ENCODE assay signal across 8 cellular contexts in the genomic region with DNA sequence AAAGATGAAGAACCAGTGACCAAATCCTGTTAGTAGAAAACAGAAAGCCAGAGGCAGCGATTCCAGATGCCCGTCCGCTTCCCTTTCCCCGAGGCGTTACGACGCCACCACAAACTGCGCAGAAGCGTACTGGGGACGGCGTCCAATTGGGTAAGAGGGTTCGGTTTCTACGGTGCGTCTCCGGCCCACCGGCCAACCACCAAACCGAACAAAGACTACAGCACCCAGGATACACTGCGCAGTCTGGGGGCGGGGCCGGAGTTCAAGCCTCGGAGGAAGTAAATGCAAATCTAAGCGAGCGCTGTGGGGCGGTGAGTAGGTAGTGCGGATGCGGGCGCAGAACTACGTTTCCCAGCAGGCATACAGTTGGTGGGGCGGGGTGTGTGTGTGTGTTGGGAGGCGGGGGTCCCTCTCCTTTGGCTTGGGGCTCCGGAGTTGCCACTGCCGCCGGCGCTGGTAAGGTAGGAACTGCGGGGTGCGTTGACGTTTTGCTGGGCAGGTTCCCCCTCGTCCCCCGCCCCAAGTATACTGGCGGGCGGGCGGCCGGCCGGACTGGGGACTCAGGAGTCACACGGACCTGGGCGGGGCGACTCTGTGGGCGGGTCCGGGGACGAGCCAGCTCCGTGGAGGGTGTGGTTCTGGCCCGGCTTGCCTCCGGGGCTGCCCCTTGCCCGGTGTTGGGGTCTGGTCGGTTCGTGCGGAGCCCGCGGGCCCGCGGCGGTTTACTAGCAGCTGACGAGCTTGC. TPM values are rescaled to one million over a fixed set of nuclear protein-coding genes. Genes with fewer than 3 reads are reported as not detected.
A peak's percentile ranks its signal among the peaks of the same experiment; 100 is the strongest.
DNase-seq lines count a peak whose midpoint lies in the region; ATAC-seq and TF ChIP-seq lines count a peak whose summit lies in the region.

A gene with protein sequence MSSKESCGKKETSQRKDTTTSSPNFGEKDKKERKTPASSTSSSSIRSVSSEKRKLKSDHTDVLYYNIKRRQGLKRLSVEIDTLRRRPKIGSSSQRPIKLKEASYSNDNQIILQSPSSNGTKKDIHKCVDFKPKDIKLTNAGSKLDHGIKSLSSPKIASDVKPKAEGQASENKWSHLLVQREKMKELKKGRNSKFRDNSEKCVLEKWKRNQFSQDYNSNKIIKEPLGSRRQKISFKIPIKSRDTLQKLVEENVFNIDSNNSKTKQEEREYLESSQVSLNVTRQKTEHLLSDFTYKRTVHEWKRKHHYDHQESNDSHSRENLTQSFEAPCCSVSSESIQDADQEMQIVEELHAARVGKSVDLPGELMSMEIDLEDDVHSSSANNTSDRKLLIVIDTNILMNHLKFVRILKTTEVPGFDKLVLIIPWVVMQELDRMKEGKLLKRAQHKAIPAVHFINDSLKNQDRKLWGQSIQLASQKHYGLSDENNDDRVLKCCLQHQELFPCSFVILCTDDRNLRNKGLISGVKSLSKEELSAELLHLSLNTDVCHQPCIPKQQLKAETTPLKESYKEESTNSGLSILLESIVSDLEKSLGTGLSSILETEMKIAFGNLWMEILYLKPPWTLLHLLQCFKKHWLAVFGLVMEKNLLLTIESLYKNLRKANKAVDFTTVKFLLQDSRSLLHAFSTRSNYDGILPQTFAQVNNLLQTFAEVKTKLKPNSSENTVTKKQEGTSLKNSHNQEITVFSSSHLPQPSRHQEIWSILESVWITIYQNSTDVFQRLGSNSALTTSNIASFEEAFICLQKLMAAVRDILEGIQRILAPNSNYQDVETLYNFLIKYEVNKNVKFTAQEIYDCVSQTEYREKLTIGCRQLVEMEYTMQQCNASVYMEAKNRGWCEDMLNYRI (plus strand): TSS at position 314 of the 745 bp plus-strand sequence. CDS start 3,675 bp downstream, outside the sequence.
A gene with protein sequence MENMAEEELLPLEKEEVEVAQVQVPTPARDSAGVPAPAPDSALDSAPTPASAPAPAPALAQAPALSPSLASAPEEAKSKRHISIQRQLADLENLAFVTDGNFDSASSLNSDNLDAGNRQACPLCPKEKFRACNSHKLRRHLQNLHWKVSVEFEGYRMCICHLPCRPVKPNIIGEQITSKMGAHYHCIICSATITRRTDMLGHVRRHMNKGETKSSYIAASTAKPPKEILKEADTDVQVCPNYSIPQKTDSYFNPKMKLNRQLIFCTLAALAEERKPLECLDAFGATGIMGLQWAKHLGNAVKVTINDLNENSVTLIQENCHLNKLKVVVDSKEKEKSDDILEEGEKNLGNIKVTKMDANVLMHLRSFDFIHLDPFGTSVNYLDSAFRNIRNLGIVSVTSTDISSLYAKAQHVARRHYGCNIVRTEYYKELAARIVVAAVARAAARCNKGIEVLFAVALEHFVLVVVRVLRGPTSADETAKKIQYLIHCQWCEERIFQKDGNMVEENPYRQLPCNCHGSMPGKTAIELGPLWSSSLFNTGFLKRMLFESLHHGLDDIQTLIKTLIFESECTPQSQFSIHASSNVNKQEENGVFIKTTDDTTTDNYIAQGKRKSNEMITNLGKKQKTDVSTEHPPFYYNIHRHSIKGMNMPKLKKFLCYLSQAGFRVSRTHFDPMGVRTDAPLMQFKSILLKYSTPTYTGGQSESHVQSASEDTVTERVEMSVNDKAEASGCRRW (minus strand): TSS at position 100 of the 745 bp plus-strand sequence. CDS start 241 bp downstream, outside the sequence.

- peak; percentile 99 for DNase-seq in NCI-H128 (lab: John Stamatoyannopoulos, UW; ENCODE audit: unreplicated experiment)
- peak; percentile 100 for DNase-seq in adipocyte (ENCODE audit: low read depth)
- peak; percentile 100 for DNase-seq in cardiac muscle cell (ENCODE audit: low read depth in 1 of 2, low spot score in 1 of 2)
- DNase-seq in tibial nerve (ENCODE audit: low spot score in 2 of 2), result peak; percentile 100

- H3K79me2 ChIP-seq in SU-DHL-6 (ENCODE audit: insufficient read depth, low read length) (no peaks in the 10 kb centered on the region; the same call in 1 of the 2 replicates), parathyroid adenoma (no peaks in the 10 kb centered on the region)

- H3K9me2 ChIP-seq in SU-DHL-6 (replicated peaks; ENCODE audit: insufficient read depth, low read length), result no peaks in the 10 kb centered on the region

- peak; percentile 81 for TF ChIP-seq POLR2A in GM10847 (IDR thresholded peaks at IDR 0.05; ENCODE audit: extremely low read depth, insufficient read length)
- peak; percentile 99 for TF ChIP-seq POLR2A in tibial nerve (IDR thresholded peaks at IDR 0.05)

- peaks cover 30% of the 10 kb centered on the region for H3K4me1 ChIP-seq in adipocyte (ENCODE audit: control insufficient read depth, insufficient read depth, low read length)
- peaks cover 16% of the 10 kb centered on the region for H3K4me1 ChIP-seq in cardiac muscle cell (ENCODE audit: low read depth)
- H3K4me1 ChIP-seq in parathyroid adenoma, result peaks cover 6% of the 10 kb centered on the region
- H3K4me1 ChIP-seq in tibial nerve, result peaks cover 0 to 50% (median 29%) of the 10 kb centered on the region in 4 donors

- ATAC-seq in HG02678 (IDR thresholded peaks at IDR 0.05; ENCODE audit: unreplicated experiment), result peak; percentile 90

- H3K4me3 ChIP-seq in SU-DHL-6 (ENCODE audit: insufficient read depth, low read length, poor library complexity, severe bottlenecking) (peak within 1 kb of the TSS; percentile 79), adipocyte (ENCODE audit: low read length) (peak within 1 kb of the TSS; percentile 89), cardiac muscle cell (peak within 1 kb of the TSS; percentile 70), parathyroid adenoma (ENCODE audit: low read depth, low read length) (peak within 1 kb of the TSS; percentile 87), tibial nerve (peak within 1 kb of the TSS; percentile 77 to 97 (median 87))

- H2AFZ ChIP-seq in SU-DHL-6 (ENCODE audit: low read depth, low read length, severe bottlenecking) (peak within 1 kb of the TSS; percentile 87), parathyroid adenoma (peak within 1 kb of the TSS; percentile 76)

- H3K27me3 ChIP-seq in SU-DHL-6 (ENCODE audit: low read length) (no peaks in the 10 kb centered on the region), adipocyte (replicated peaks; ENCODE audit: control insufficient read depth, insufficient read depth, low read length) (no peaks in the 10 kb centered on the region), cardiac muscle cell (no peaks in the 10 kb centered on the region), parathyroid adenoma (ENCODE audit: control insufficient read depth, insufficient read depth, low read length) (no peaks in the 10 kb centered on the region), tibial nerve (no peaks in the 10 kb centered on the region)

- peak within 1 kb of the TSS; percentile 51 for H3K27ac ChIP-seq in SU-DHL-6 (ENCODE audit: low read depth, low read length)
- peak within 1 kb of the TSS; percentile 93 for H3K27ac ChIP-seq in cardiac muscle cell
- peak within 1 kb of the TSS; percentile 95 for H3K27ac ChIP-seq in parathyroid adenoma
- H3K27ac ChIP-seq in tibial nerve, result peak within 1 kb of the TSS; percentile 96 to 99 (median 98)

- TF ChIP-seq CTCF in SU-DHL-6 (IDR thresholded peaks at IDR 0.05; ENCODE audit: insufficient read depth, low read length, poor library complexity, severe bottlenecking), result no peak
- TF ChIP-seq CTCF in cardiac muscle cell (IDR thresholded peaks at IDR 0.05; ENCODE audit: low read depth, low read length), result no peak
- no peak for TF ChIP-seq CTCF in parathyroid adenoma (IDR thresholded peaks at IDR 0.05)
- TF ChIP-seq CTCF in tibial nerve (IDR thresholded peaks at IDR 0.05), result peak in 1 of 5 experiments; percentile 21

- no peaks in the 10 kb centered on the region for H4K20me1 ChIP-seq in SU-DHL-6 (ENCODE audit: low read depth, low read length)

- peak within 1 kb of the TSS; percentile 78 for H3K9ac ChIP-seq in SU-DHL-6 (ENCODE audit: low read length)
- peak within 1 kb of the TSS; percentile 98 for H3K9ac ChIP-seq in adipocyte (ENCODE audit: low read length)
- peak within 1 kb of the TSS; percentile 84 for H3K9ac ChIP-seq in parathyroid adenoma

- H3K4me2 ChIP-seq in SU-DHL-6 (ENCODE audit: low read depth, low read length, poor library complexity, severe bottlenecking) (peak within 1 kb of the TSS; percentile 88), parathyroid adenoma (ENCODE audit: low read length) (peak within 1 kb of the TSS; percentile 90)

- no peaks in the 10 kb centered on the region for H3K9me3 ChIP-seq in SU-DHL-6 (ENCODE audit: insufficient read depth, low read length)
- H3K9me3 ChIP-seq in adipocyte (ENCODE audit: control insufficient read depth, low read length), result no peaks in the 10 kb centered on the region
- no peaks in the 10 kb centered on the region for H3K9me3 ChIP-seq in cardiac muscle cell (ENCODE audit: low read depth)
- H3K9me3 ChIP-seq in parathyroid adenoma (ENCODE audit: control insufficient read depth, low read length), result no peaks in the 10 kb centered on the region
- no peaks in the 10 kb centered on the region for H3K9me3 ChIP-seq in tibial nerve

- no peaks in the 10 kb centered on the region for H3F3A ChIP-seq in SU-DHL-6 (ENCODE audit: insufficient read depth)

- H3K36me3 ChIP-seq in SU-DHL-6 (ENCODE audit: low read length) (no peaks in the 10 kb centered on the region), adipocyte (ENCODE audit: control insufficient read depth, insufficient read depth, low read length, severe bottlenecking) (no peaks in the 10 kb centered on the region), cardiac muscle cell (no peaks in the 10 kb centered on the region), parathyroid adenoma (ENCODE audit: control insufficient read depth, insufficient read depth, low read length) (no peaks in the 10 kb centered on the region), tibial nerve (peaks cover 0 to 11% (median 0%) of the 10 kb centered on the region in 3 donors)

- peak; percentile 74 to 100 for TF ChIP-seq EP300 in tibial nerve (IDR thresholded peaks at IDR 0.05)

- WGBS in tibial nerve, 2 donors, result 0% methylated on average over 38 to 49 of the region's 63 CpGs

RNA-seq across cellular contexts. Expression of the first gene that starts in this region (rescaled TPM):
- total RNA-seq in cardiac muscle cell (3.8 and 4.9 TPM in 2 replicates), tibial nerve (10 to 100 TPM in 3 of 4 donors, 1 to 10 TPM in 1; 8.2 to 16.0 (median 11.7) TPM)
- polyA plus RNA-seq in cardiac muscle cell, result 2.8 and 3.8 TPM in 2 replicates

RNA-seq across cellular contexts. Expression of the second gene that starts in this region (rescaled TPM):
- total RNA-seq in cardiac muscle cell, result 18.3 and 24.7 TPM in 2 replicates
- 26.6 and 28.3 TPM in 2 replicates for polyA plus RNA-seq in cardiac muscle cell
- total RNA-seq in tibial nerve, result 10 to 100 TPM; 13.5 to 30.2 (median 18.0) TPM

Comparison
In these comparisons a context has a peak if more than half of its experiments do, and no peak if none do; other contexts are left out.
1. Peak in every context shown above with its lines: DNase-seq, ATAC-seq, H3K4me3 ChIP-seq and H3K27ac ChIP-seq.